In the genomic region with DNA sequence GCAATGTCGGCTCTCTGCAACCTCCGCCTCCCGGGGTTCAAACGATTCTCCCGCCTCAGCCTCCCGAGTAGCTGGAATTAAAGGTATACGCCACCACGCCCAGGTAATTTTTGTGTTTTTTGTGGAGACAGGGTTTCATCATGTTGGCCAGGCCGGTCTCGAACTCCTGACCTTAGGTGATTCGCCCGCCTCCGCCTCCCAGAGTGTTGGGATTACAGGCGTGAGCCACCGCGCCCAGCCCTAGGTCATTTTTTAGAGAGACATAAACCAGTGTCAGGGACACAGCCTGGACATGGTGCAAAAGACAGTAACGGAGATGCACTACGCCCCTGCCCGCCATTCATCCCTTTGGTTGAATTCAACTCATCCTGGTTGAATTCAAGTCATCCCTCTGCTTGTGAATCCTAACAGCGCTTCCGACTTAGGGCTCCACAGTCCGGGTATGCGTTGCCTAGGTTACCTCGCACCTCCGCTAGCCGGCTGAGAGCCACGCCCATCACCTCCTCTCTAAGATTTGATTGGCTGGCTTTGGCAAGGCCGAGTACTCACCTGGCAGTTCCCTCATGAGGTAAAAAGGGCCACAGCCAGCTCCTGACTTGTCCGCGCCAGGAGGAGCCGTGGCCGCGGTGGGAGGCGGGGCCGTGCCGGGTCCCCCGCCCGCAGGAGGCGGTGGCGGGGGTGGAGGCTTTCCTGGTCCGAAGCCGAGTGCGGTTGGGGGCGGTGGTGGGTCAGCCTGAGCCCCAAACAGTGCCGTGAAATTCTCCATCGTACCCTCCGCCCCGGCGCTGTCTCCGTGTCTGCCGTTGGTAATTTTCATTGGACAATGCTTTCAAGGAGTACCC, we compare ENCODE assay signal across 8 cellular contexts. TPM values are rescaled to one million over a fixed set of nuclear protein-coding genes. Genes with fewer than 3 reads are reported as not detected.
DNase-seq lines count a peak whose midpoint lies in the region; ATAC-seq and TF ChIP-seq lines count a peak whose summit lies in the region.

TSS of gene MED19 (minus strand) at position 802 of the 842 bp plus-strand sequence. CDS start at position 766, 36 bp downstream.

- peak within 1 kb of the TSS; percentile 99 for H3K27ac Mint-ChIP-seq in WTC11

- peak within 1 kb of the TSS; percentile 100 for H3K4me3 Mint-ChIP-seq in WTC11

- peak within 1 kb of the TSS; percentile 70 for H3K4me3 ChIP-seq in kidney epithelial cell (ENCODE audit: low read depth, low read length)

- peaks cover 26% of the 10 kb centered on the region for H3K4me1 Mint-ChIP-seq in WTC11

- CTCF ChIA-PET in WTC11 (lab: Charles Lee), result interaction anchor here (0.5 to 4.2 kb wide), 8 partner anchors 18 to 812 kb away, joined by 3 to 31 read pairs (median 4); partner anchors contain the start of gene RTN4RL2

- H3K27me3 ChIP-seq in kidney epithelial cell (ENCODE audit: control insufficient read depth, insufficient read depth, low read length), result no peaks in the 10 kb centered on the region

- TF ChIP-seq CTCF in WTC11 (IDR thresholded peaks at IDR 0.05), result no peak
- TF ChIP-seq CTCF in kidney epithelial cell (IDR thresholded peaks at IDR 0.05; ENCODE audit: insufficient read depth, low read length, poor library complexity, severe bottlenecking), result no peak

- no peaks in the 10 kb centered on the region for H3K36me3 ChIP-seq in kidney epithelial cell (ENCODE audit: control insufficient read depth, insufficient read depth, low read length)

- H3K36me3 Mint-ChIP-seq in WTC11, result peaks cover 24% of the 10 kb centered on the region

- peak; percentile 51 for DNase-seq in 8988T
- DNase-seq in NCI-H2171 treated with DMSO at 0.1 percent for 48 hours (lab: John Stamatoyannopoulos, UW), result peak; percentile 81
- DNase-seq in WTC11 (ENCODE audit: low spot score), result peak; percentile 92
- DNase-seq in central memory CD4-positive, alpha-beta T cell, result peak; percentile 81
- peak; percentile 85 for DNase-seq in kidney epithelial cell (ENCODE audit: low read depth)
- peak; percentile 66 for DNase-seq in stimulated activated CD4-positive, alpha-beta T cell treated with anti-CD3 and anti-CD28 coated beads, Interleukin-15, amount 100 ng/mL, for 48 hours (ENCODE audit: low read depth in 2 of 2)

- H3K9me3 Mint-ChIP-seq in WTC11, result no peaks in the 10 kb centered on the region

- peak; percentile 47 for ATAC-seq in GM18867 (IDR thresholded peaks at IDR 0.05; ENCODE audit: unreplicated experiment)
- ATAC-seq in HG03108 (IDR thresholded peaks at IDR 0.05; ENCODE audit: unreplicated experiment), result peak; percentile 36
- ATAC-seq in WTC11, result peak; percentile 77

- no peaks in the 10 kb centered on the region for H3K27me3 Mint-ChIP-seq in WTC11 (ENCODE audit: low read depth)

- POLR2A ChIA-PET in WTC11 (lab: Charles Lee), result interaction anchor here (0.5 to 1.7 kb wide), 16 partner anchors 9 to 883 kb away, joined by 3 to 8 read pairs (median 4); partner anchors contain the start of gene SELENOH

TF ChIP-seq in WTC11, 78 proteins besides CTCF, POLR2A, EP300 and RAD21:
- no peak for TF ChIP-seq CREB1 (CRISPR knock-in tag; IDR thresholded peaks at IDR 0.05)
- TF ChIP-seq OVOL2 (CRISPR knock-in tag; IDR thresholded peaks at IDR 0.05; ENCODE audit: borderline replicate concordance), result no peak
- no peak for TF ChIP-seq NR1H2 (CRISPR knock-in tag; IDR thresholded peaks at IDR 0.05)
- TF ChIP-seq ZNF416 (CRISPR knock-in tag; IDR thresholded peaks at IDR 0.05), result 0 out of 2 replicates have a peak, but pooled peaks have one; percentile 70
- peak; percentile 61; the same call in 1 of the 2 replicates for TF ChIP-seq FOXK1 (CRISPR knock-in tag; IDR thresholded peaks at IDR 0.05)
- peak; percentile 49; the same call in 1 of the 2 replicates for TF ChIP-seq NFYB (CRISPR knock-in tag; conservative IDR thresholded peaks at IDR 0.05; ENCODE audit: low read depth)
- TF ChIP-seq ZBTB43 (CRISPR knock-in tag; IDR thresholded peaks at IDR 0.05), result no peak
- no peak for TF ChIP-seq ZMAT4 (CRISPR knock-in tag; IDR thresholded peaks at IDR 0.05)
- TF ChIP-seq, protein P1, sequence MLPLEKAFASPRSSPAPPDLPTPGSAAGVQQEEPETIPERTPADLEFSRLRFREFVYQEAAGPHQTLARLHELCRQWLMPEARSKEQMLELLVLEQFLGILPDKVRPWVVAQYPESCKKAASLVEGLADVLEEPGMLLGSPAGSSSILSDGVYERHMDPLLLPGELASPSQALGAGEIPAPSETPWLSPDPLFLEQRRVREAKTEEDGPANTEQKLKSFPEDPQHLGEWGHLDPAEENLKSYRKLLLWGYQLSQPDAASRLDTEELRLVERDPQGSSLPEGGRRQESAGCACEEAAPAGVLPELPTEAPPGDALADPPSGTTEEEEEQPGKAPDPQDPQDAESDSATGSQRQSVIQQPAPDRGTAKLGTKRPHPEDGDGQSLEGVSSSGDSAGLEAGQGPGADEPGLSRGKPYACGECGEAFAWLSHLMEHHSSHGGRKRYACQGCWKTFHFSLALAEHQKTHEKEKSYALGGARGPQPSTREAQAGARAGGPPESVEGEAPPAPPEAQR (CRISPR knock-in tag; IDR thresholded peaks at IDR 0.05), result no peak
- no peak for TF ChIP-seq NFATC4 (CRISPR knock-in tag; IDR thresholded peaks at IDR 0.05)
- TF ChIP-seq MXD4 (CRISPR knock-in tag; IDR thresholded peaks at IDR 0.05; ENCODE audit: borderline replicate concordance), result no peak
- peak; percentile 27; the same call in 1 of the 2 replicates for TF ChIP-seq GABPB1 (CRISPR knock-in tag; IDR thresholded peaks at IDR 0.05)
- no peak for TF ChIP-seq NR2C2 (CRISPR knock-in tag; IDR thresholded peaks at IDR 0.05)
- TF ChIP-seq IRF2 (CRISPR knock-in tag; IDR thresholded peaks at IDR 0.05; ENCODE audit: borderline replicate concordance, low read depth), result no peak
- TF ChIP-seq TCF7 (CRISPR knock-in tag; IDR thresholded peaks at IDR 0.05; ENCODE audit: low read depth), result no peak
- TF ChIP-seq, protein P2, sequence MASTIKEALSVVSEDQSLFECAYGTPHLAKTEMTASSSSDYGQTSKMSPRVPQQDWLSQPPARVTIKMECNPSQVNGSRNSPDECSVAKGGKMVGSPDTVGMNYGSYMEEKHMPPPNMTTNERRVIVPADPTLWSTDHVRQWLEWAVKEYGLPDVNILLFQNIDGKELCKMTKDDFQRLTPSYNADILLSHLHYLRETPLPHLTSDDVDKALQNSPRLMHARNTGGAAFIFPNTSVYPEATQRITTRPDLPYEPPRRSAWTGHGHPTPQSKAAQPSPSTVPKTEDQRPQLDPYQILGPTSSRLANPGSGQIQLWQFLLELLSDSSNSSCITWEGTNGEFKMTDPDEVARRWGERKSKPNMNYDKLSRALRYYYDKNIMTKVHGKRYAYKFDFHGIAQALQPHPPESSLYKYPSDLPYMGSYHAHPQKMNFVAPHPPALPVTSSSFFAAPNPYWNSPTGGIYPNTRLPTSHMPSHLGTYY (CRISPR knock-in tag; IDR thresholded peaks at IDR 0.05), result no peak
- no peak for TF ChIP-seq TEAD1 (CRISPR knock-in tag; IDR thresholded peaks at IDR 0.05)
- no peak for TF ChIP-seq ZNF138 (CRISPR knock-in tag; conservative IDR thresholded peaks at IDR 0.05)
TF ChIP-seq in WTC11: peak in this region for 4.

RNA-seq across cellular contexts. Expression of gene MED19, which starts in this region (rescaled TPM):
- total RNA-seq in WTC11 (2021) (18.0 to 19.9 TPM (median 19.1 TPM) in 3 replicates), kidney epithelial cell (26.8 and 27.6 TPM in 2 replicates)

Comparison
In these comparisons a context has a peak if more than half of its experiments do, and no peak if none do; other contexts are left out.
1. Peak in every context shown above with its lines: DNase-seq, ATAC-seq and H3K4me3 ChIP-seq.